ENCODE assay signal across 10 cellular contexts in the genomic region with DNA sequence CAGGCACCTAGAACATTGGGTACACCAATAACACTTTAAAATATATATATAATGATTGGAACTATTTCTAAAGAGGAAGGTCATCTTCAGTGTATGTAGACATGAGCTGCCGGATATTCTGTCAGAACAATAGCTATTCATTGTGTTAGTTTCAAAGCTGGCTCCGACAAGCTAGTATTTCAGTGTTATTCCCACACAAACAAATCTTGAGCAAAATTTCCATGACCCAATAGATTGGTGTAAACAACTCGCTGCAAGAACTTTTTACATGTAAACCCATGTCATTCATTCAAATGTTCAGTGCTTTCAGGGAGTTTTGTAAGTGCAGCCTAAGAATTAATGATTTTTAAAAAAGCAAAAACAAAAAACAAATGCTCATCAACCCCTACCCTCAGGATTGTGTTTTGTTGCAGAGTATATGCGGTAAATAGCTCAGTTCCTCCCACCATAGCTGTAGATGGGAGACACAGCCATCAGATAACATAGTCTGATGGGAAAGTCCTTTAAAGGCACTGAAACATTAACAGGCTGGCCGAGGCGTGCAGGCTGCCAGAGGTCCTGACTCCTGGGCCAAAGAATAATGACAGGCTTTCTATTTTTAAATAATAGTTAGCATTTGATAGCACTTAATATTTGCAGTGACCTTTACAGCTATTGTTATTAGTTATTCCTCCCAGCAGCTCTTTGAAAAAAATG.
A peak's percentile ranks its signal among the peaks of the same experiment; 100 is the strongest.
DNase-seq lines count a peak whose midpoint lies in the region; ATAC-seq, FAIRE-seq and TF ChIP-seq lines count a peak whose summit lies in the region.
"Had no signal": no experiment of that assay in that cellular context is flagged by ENCODE, and none has a peak within 500 bp of the region (broad histone marks: within the 10 kb centered on the region; RNA-seq: fewer than 3 reads in every experiment).

No MANE protein-coding gene starts in this region.

- FAIRE-seq in kidney (lab: Jason Lieb, UNC) = no peak

- H3K27ac ChIP-seq in GM23248 (peak overlapping the region; percentile 66), kidney (ENCODE audit: low read depth in 2 of 2, low read length in 2 of 2) (peak overlapping the region; percentile 86 to 87)

- H3K4me3 ChIP-seq in GM23248 (no peak overlapping the region), choroid plexus epithelial cell (ENCODE audit: low read depth, low read length) (no peak overlapping the region), kidney (ENCODE audit: low read length in 2 of 2) (peak overlapping the region in 1 of 2 donors; percentile 7)

- no peak for TF ChIP-seq CTCF in choroid plexus epithelial cell (conservative IDR thresholded peaks at IDR 0.05; ENCODE audit: low read depth, low read length)
- TF ChIP-seq CTCF in kidney (IDR thresholded peaks at IDR 0.05; ENCODE audit: borderline replicate concordance, extremely low read depth, insufficient read depth) = no peak

- no peak for ATAC-seq in stimulated activated naive CD8-positive, alpha-beta T cell treated with anti-CD3 and anti-CD28 coated beads, Interleukin-15, Interleukin-2, amounts not matched to agents 100 U/mL and 50 U/mL, for 24 hours
- no peak for ATAC-seq in GM18909 (IDR thresholded peaks at IDR 0.05; ENCODE audit: poor library complexity, unreplicated experiment)

- peaks cover 37% of the 10 kb centered on the region for H3K4me1 ChIP-seq in GM23248 (ENCODE audit: insufficient read depth)
- peaks cover 21 to 45% of the 10 kb centered on the region in 2 donors for H3K4me1 ChIP-seq in kidney (ENCODE audit: control insufficient read depth in 1 of 2, insufficient read depth in 1 of 2, low read depth in 1 of 2, low read length in 2 of 2)
- H3K4me1 ChIP-seq: BE2C had no signal

- peaks cover 37% of the 10 kb centered on the region for H3F3A ChIP-seq in GM23248 (ENCODE audit: insufficient read depth)

- no peaks in the 10 kb centered on the region for H4K20me1 ChIP-seq in GM23248 (ENCODE audit: insufficient read depth)

- no peak overlapping the region for H2AFZ ChIP-seq in GM23248

- no peaks in the 10 kb centered on the region for H3K27me3 ChIP-seq in GM23248 (replicated peaks; ENCODE audit: insufficient read depth)
- H3K27me3 ChIP-seq: BE2C had no signal

- intact Hi-C loops in kidney (cut with DNase I) = loop anchor here (10.0 kb wide), 1 partner anchor 148 kb away; the partner anchor contains the start of gene ARHGAP5

- 84 to 87% methylated on average over 6 of the region's 6 CpGs for WGBS in GM23248 (ENCODE audit: low coverage in 1 of 2, low lambda C conversion rate in 2 of 2, missing lambda C conversion rate in 2 of 2), 2 experiments

- no peaks in the 10 kb centered on the region for H3K79me2 ChIP-seq in GM23248 (ENCODE audit: insufficient read depth)

- H3K9me3 ChIP-seq in GM23248 (ENCODE audit: low read depth) (no peaks in the 10 kb centered on the region), kidney (ENCODE audit: control insufficient read depth in 1 of 2, low read length in 2 of 2) (no peaks in the 10 kb centered on the region)
- H3K9me3 ChIP-seq: BE2C had no signal

- in situ Hi-C loops in GM23248 (cut with MboI) = no loop called here

- DNase-seq in GM23248 (no peak), choroid plexus epithelial cell (ENCODE audit: low read depth) (peak; percentile 51), kidney (no peak), retina (peak; percentile 23), GM19240 (ENCODE audit: insufficient read length, low spot score) (no peak), DMS79 treated with DMSO at 0.1 percent for 48 hours (lab: John Stamatoyannopoulos, UW) (no peak)
- no peak for DNase-seq in stimulated activated naive CD8-positive, alpha-beta T cell treated with anti-CD3 and anti-CD28 coated beads, Interleukin-15, Interleukin-2, amounts not matched to agents 100 U/mL and 50 U/mL, for 24 hours
- DNase-seq: BE2C, NCI-H2081 treated with DMSO at 0.1 percent for 48 hours had no signal

- H3K36me3 ChIP-seq in GM23248 (ENCODE audit: low read depth) (no peaks in the 10 kb centered on the region), kidney (ENCODE audit: control insufficient read depth in 1 of 2, insufficient read depth in 2 of 2, low read length in 2 of 2) (no peaks in the 10 kb centered on the region)
- H3K36me3 ChIP-seq: BE2C had no signal

- no peak overlapping the region for H3K9ac ChIP-seq in GM23248
- H3K9ac ChIP-seq in kidney (ENCODE audit: low read length in 2 of 2) = peak overlapping the region in 1 of 2 donors; percentile 16

- H3K4me2 ChIP-seq in GM23248 (ENCODE audit: unreplicated experiment) = peak overlapping the region; percentile 54

- no peaks in the 10 kb centered on the region for H3K9me2 ChIP-seq in GM23248 (ENCODE audit: insufficient read depth)

Comparison
In these comparisons a context has a peak if more than half of its experiments do, and no peak if none do; other contexts are left out.
1. DNase-seq: peak in choroid plexus epithelial cell (single experiment) and retina (single experiment); none in GM23248 (single experiment), kidney (single experiment), GM19240 (single experiment), stimulated activated naive CD8-positive, alpha-beta T cell treated with anti-CD3 and anti-CD28 coated beads, Interleukin-15, Interleukin-2, amounts not matched to agents 100 U/mL and 50 U/mL, for 24 hours (single experiment) and DMS79 treated with DMSO at 0.1 percent for 48 hours (single experiment).